Comparison of ENCODE assay signal across 24 cellular contexts in genomic region chr20:61168605-61169004, GRCh38.
"Had no signal": no experiment of that assay in that cellular context is flagged by ENCODE, and none has a peak within 500 bp of the region (broad histone marks: within the 10 kb centered on the region; RNA-seq: fewer than 3 reads in every experiment).

No MANE protein-coding gene starts in this region.

- H3K4me1 Mint-ChIP-seq: mesothelial cell of epicardium; naive thymus-derived CD4-positive, alpha-beta T cell had no signal

- H3K27ac Mint-ChIP-seq: immature natural killer cell; mesothelial cell of epicardium; naive thymus-derived CD4-positive, alpha-beta T cell had no signal

- H3K4me1 ChIP-seq: gastroesophageal sphincter, heart left ventricle, left lung, lower lobe of right lung had no signal

- FAIRE-seq: colon, endothelial cell of umbilical vein, frontal cortex, kidney had no signal

- H3K36me3 Mint-ChIP-seq: immature natural killer cell; mesothelial cell of epicardium; naive thymus-derived CD4-positive, alpha-beta T cell had no signal

- H3K9me3 ChIP-seq: esophagus muscularis mucosa, gastroesophageal sphincter, heart left ventricle, left lung, lower lobe of right lung had no signal

- H3K4me3 ChIP-seq: coronary artery, dorsolateral prefrontal cortex, esophagus muscularis mucosa, gastroesophageal sphincter, heart left ventricle, hepatocyte, left lung, lower lobe of right lung had no signal

- H3K4me3 Mint-ChIP-seq: immature natural killer cell; mesothelial cell of epicardium; naive thymus-derived CD4-positive, alpha-beta T cell had no signal

- H3K27ac ChIP-seq: coronary artery, dorsolateral prefrontal cortex, esophagus muscularis mucosa, foreskin keratinocyte, gastroesophageal sphincter, heart left ventricle, hepatocyte, left lung, lower lobe of right lung had no signal

- H3K4me2 ChIP-seq: hepatocyte had no signal

- H2AFZ ChIP-seq: hepatocyte had no signal

- H3K9me3 Mint-ChIP-seq: mesothelial cell of epicardium had no signal

- H3K36me3 ChIP-seq: esophagus muscularis mucosa, gastroesophageal sphincter, heart left ventricle, left lung, lower lobe of right lung had no signal

- H3K79me2 ChIP-seq: hepatocyte had no signal

- DNase-seq: dermis blood vessel endothelial cell; dorsolateral prefrontal cortex; effector CD4-positive, alpha-beta T cell; effector memory CD4-positive, alpha-beta T cell; foreskin keratinocyte; heart left ventricle; hypothalamus; immature natural killer cell; islet precursor cell; kidney; kidney glomerular epithelial cell; left lung; left ventricle myocardium superior; lower lobe of right lung; mesenchymal stem cell; naive thymus-derived CD4-positive, alpha-beta T cell had no signal

- ATAC-seq: foreskin keratinocyte; gastroesophageal sphincter; heart left ventricle; left lung; left ventricle myocardium superior; lower lobe of right lung; naive thymus-derived CD4-positive, alpha-beta T cell had no signal
